ENCODE assay signal across 9 cellular contexts in genomic region chr5:142016576-142016975, GRCh38. TPM values are rescaled to one million over a fixed set of nuclear protein-coding genes. Genes with fewer than 3 reads are reported as not detected.
DNase-seq lines count a peak whose midpoint lies in the region; ATAC-seq and TF ChIP-seq lines count a peak whose summit lies in the region.
"Had no signal": no experiment of that assay in that cellular context is flagged by ENCODE, and none has a peak within 500 bp of the region (broad histone marks: within the 10 kb centered on the region; RNA-seq: fewer than 3 reads in every experiment).

No MANE protein-coding gene starts in this region.

- no peaks in the 10 kb centered on the region for H3K27me3 Mint-ChIP-seq in activated T-cell treated with anti-CD3 and anti-CD28 coated beads, Interleukin-2, amount 50 U/mL, for 24 hours
- no peaks in the 10 kb centered on the region; the same call in none of the 2 replicates for H3K27me3 Mint-ChIP-seq in HFFc6 (ENCODE audit: insufficient read depth)

- 95% methylated on average over 4 of the region's 4 CpGs for WGBS in smooth muscle cell (ENCODE audit: low lambda C conversion rate)

- H3K27me3 ChIP-seq in smooth muscle cell (ENCODE audit: low read depth) = no peaks in the 10 kb centered on the region

- peaks cover 8% of the 10 kb centered on the region for H3K36me3 Mint-ChIP-seq in activated T-cell treated with anti-CD3 and anti-CD28 coated beads, Interleukin-2, amount 50 U/mL, for 24 hours (ENCODE audit: low read depth)
- H3K36me3 Mint-ChIP-seq in HFFc6 (ENCODE audit: low read depth) = peaks cover 5% of the 10 kb centered on the region; the same call in 1 of the 2 replicates

- peaks cover 12% of the 10 kb centered on the region for H3F3A ChIP-seq in smooth muscle cell (ENCODE audit: low read depth)

- DNase-seq in activated T-cell treated with anti-CD3 and anti-CD28 coated beads, Interleukin-2, amount 50 U/mL, for 24 hours = peak; percentile 65
- no peak for DNase-seq in smooth muscle cell (lab: John Stamatoyannopoulos, UW; ENCODE audit: unreplicated experiment)
- DNase-seq in nucleus accumbens (lab: John Stamatoyannopoulos, UW) = no peak
- DNase-seq in HFFc6 = no peak
- no peak for DNase-seq in DMS79 treated with DMSO at 0.1 percent for 48 hours (lab: John Stamatoyannopoulos, UW)
- DNase-seq in germinal center (ENCODE audit: low spot score) = no peak
- DNase-seq: NCI-H1694 had no signal

- peaks cover 5% of the 10 kb centered on the region for H3K9me3 Mint-ChIP-seq in activated T-cell treated with anti-CD3 and anti-CD28 coated beads, Interleukin-2, amount 50 U/mL, for 24 hours
- 0 out of 2 replicates have a peak, but pooled peaks cover 4% of the 10 kb centered on the region for H3K9me3 Mint-ChIP-seq in HFFc6

- H3K4me2 ChIP-seq in smooth muscle cell = no peak overlapping the region

- peak overlapping the region; percentile 57 for H3K27ac ChIP-seq in smooth muscle cell (ENCODE audit: low read depth)

- no peak overlapping the region for H2AFZ ChIP-seq in smooth muscle cell (ENCODE audit: low read depth)

- no peaks in the 10 kb centered on the region for H4K20me1 ChIP-seq in smooth muscle cell (ENCODE audit: low read depth)

- H3K4me3 Mint-ChIP-seq in activated T-cell treated with anti-CD3 and anti-CD28 coated beads, Interleukin-2, amount 50 U/mL, for 24 hours = peak overlapping the region; percentile 87
- H3K4me3 Mint-ChIP-seq in HFFc6 = no peak overlapping the region

- H3K9ac ChIP-seq in smooth muscle cell (ENCODE audit: low read depth) = no peak overlapping the region

- H3K36me3 ChIP-seq in smooth muscle cell (ENCODE audit: low read depth) = no peaks in the 10 kb centered on the region

- ATAC-seq in GM19023 (IDR thresholded peaks at IDR 0.05; ENCODE audit: unreplicated experiment) (peak; percentile 24), HG03159 (IDR thresholded peaks at IDR 0.05; ENCODE audit: unreplicated experiment) (peak; percentile 46)

- H3K4me1 ChIP-seq in smooth muscle cell (ENCODE audit: low read depth) = peaks cover 11% of the 10 kb centered on the region

- no peaks in the 10 kb centered on the region for H3K9me3 ChIP-seq in smooth muscle cell (replicated peaks; ENCODE audit: low read depth)

- H3K27ac Mint-ChIP-seq in activated T-cell treated with anti-CD3 and anti-CD28 coated beads, Interleukin-2, amount 50 U/mL, for 24 hours = peak overlapping the region; percentile 98
- no peak overlapping the region for H3K27ac Mint-ChIP-seq in HFFc6

- no peak overlapping the region for H3K4me3 ChIP-seq in smooth muscle cell

- TF ChIP-seq CTCF in smooth muscle cell (IDR thresholded peaks at IDR 0.05; ENCODE audit: borderline replicate concordance, insufficient read depth, poor library complexity, severe bottlenecking) = no peak
- TF ChIP-seq CTCF in HFFc6 (IDR thresholded peaks at IDR 0.05) = no peak

- peaks cover 74% of the 10 kb centered on the region for H3K4me1 Mint-ChIP-seq in activated T-cell treated with anti-CD3 and anti-CD28 coated beads, Interleukin-2, amount 50 U/mL, for 24 hours (ENCODE audit: low read depth)
- H3K4me1 Mint-ChIP-seq in HFFc6 (ENCODE audit: low read depth) = peaks cover 49% of the 10 kb centered on the region

- no peaks in the 10 kb centered on the region for H3K79me2 ChIP-seq in smooth muscle cell (ENCODE audit: low read depth)

RNA-seq across cellular contexts. Expression of gene GNPDA1, which starts 3.7 kb away (rescaled TPM):
- 20.7 and 29.6 TPM in 2 replicates for total RNA-seq in smooth muscle cell
- polyA plus RNA-seq in smooth muscle cell = 28.3 and 30.3 TPM in 2 replicates
- 10 to 100 TPM; 25.1 to 32.6 (median 30.0) TPM for total RNA-seq in HFFc6 (2021; fragmentation: NEBNext Ultra II Directional; extraction: Animal tissue kit (Norgen Biotek cat#: 25700))

RNA-seq across cellular contexts. Expression of gene RNF14, which starts 47.7 kb away (rescaled TPM):
- total RNA-seq in smooth muscle cell = 75.9 and 76.4 TPM in 2 replicates
- polyA plus RNA-seq in smooth muscle cell = 43.8 and 45.1 TPM in 2 replicates
- total RNA-seq in HFFc6 (2021; fragmentation: NEBNext Ultra II Directional; extraction: Animal tissue kit (Norgen Biotek cat#: 25700)) = 10 to 100 TPM; 56.0 to 65.5 (median 63.0) TPM

RNA-seq across cellular contexts. Expression of gene PCDH12, which starts 58.6 kb away (rescaled TPM):
- not detected in 2 replicates for total RNA-seq in smooth muscle cell
- 0.21 and 0.25 TPM in 2 replicates for polyA plus RNA-seq in smooth muscle cell
- under 1 TPM in 4 of 6 experiments, not detected in 2; 0.02 to 0.71 (median 0.08) TPM for total RNA-seq in HFFc6 (2021; fragmentation: NEBNext Ultra II Directional; extraction: Animal tissue kit (Norgen Biotek cat#: 25700))
